ENCODE assay signal across 8 cellular contexts in the genomic region with DNA sequence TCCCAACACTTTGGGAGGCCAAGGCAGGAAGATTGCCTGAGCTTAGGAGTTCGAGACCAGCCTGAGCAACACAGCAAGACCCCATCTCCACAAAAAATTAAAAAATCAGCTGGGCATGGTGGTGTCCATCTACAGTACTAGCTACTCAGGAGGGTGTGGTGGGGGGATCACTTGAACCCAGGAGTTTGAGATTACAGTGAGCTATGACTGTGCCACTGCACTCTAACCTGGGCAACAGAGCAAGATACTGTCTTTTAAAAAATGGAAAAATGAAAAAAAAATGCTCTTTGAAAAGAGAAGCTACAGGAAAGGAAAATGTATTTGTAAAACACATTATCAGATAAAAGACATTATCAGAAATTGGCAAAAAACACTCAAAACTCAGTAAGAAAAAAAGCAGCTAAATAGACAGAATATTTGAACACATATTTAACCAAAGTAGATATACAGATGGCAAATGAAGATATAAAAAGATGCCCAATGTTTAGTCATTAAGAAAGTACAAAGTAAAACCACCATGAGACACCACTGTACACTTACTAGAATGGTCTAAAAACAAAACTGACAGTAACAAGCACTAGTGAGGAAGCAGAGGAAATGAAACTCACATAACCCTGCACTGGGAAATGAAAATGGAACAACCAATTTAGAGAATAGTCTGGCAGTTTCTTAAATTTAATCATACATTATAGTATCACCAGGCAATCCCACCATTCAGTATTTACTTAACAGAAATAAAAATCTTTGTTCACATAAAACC. TPM values are rescaled to one million over a fixed set of nuclear protein-coding genes. Genes with fewer than 3 reads are reported as not detected.
DNase-seq lines count a peak whose midpoint lies in the region; ATAC-seq and TF ChIP-seq lines count a peak whose summit lies in the region.

No MANE protein-coding gene starts in this region.

- H3K9me3 ChIP-seq in lower lobe of right lung (no peaks in the 10 kb centered on the region), smooth muscle cell (replicated peaks; ENCODE audit: low read depth) (no peaks in the 10 kb centered on the region)

- H3K27ac ChIP-seq in lower lobe of right lung (no peak overlapping the region), smooth muscle cell (ENCODE audit: low read depth) (no peak overlapping the region)

- H3K36me3 ChIP-seq in lower lobe of right lung (peaks cover 79% of the 10 kb centered on the region), smooth muscle cell (ENCODE audit: low read depth) (peaks cover 30% of the 10 kb centered on the region)

- H3K4me2 ChIP-seq in smooth muscle cell, result no peak overlapping the region

- no peak overlapping the region for H2AFZ ChIP-seq in smooth muscle cell (ENCODE audit: low read depth)

- TF ChIP-seq CTCF in lower lobe of right lung (IDR thresholded peaks at IDR 0.05), result no peak
- TF ChIP-seq CTCF in smooth muscle cell (IDR thresholded peaks at IDR 0.05; ENCODE audit: borderline replicate concordance, insufficient read depth, poor library complexity, severe bottlenecking), result no peak

- H3K4me1 ChIP-seq in lower lobe of right lung (peaks cover 6% of the 10 kb centered on the region), smooth muscle cell (ENCODE audit: low read depth) (no peaks in the 10 kb centered on the region)

- 93% methylated on average over 1 of the region's 1 CpG for WGBS in smooth muscle cell (ENCODE audit: low lambda C conversion rate)

- no peaks in the 10 kb centered on the region for H3K27me3 ChIP-seq in lower lobe of right lung (ENCODE audit: low read depth)
- H3K27me3 ChIP-seq in smooth muscle cell (ENCODE audit: low read depth), result no peaks in the 10 kb centered on the region

- peaks cover 8% of the 10 kb centered on the region for H3K79me2 ChIP-seq in smooth muscle cell (ENCODE audit: low read depth)

- intact Hi-C loops in lower lobe of right lung (cut with DNase I), result no loop called here

- H3F3A ChIP-seq in smooth muscle cell (ENCODE audit: low read depth), result peaks cover 4% of the 10 kb centered on the region

- ATAC-seq in GM18520 (IDR thresholded peaks at IDR 0.05; ENCODE audit: unreplicated experiment) (peak; percentile 99), GM21529 (IDR thresholded peaks at IDR 0.05; ENCODE audit: unreplicated experiment) (peak; percentile 99), HG03469 (IDR thresholded peaks at IDR 0.05; ENCODE audit: unreplicated experiment) (peak; percentile 99), lower lobe of right lung (peak; percentile 56 to 65)

- H3K4me3 ChIP-seq in lower lobe of right lung (no peak overlapping the region), smooth muscle cell (no peak overlapping the region)

- DNase-seq in lower lobe of right lung (no peak), C1 segment of cervical spinal cord (lab: John Stamatoyannopoulos, UW) (no peak), retina (no peak), DMS53 (lab: John Stamatoyannopoulos, UW) (no peak), smooth muscle cell (lab: John Stamatoyannopoulos, UW; ENCODE audit: unreplicated experiment) (no peak)

- H3K9ac ChIP-seq in smooth muscle cell (ENCODE audit: low read depth), result no peak overlapping the region

- H4K20me1 ChIP-seq in smooth muscle cell (ENCODE audit: low read depth), result no peaks in the 10 kb centered on the region

RNA-seq across cellular contexts. Expression of a gene that starts 40.5 kb away (rescaled TPM):
- total RNA-seq in lower lobe of right lung, result 24.3 TPM
- total RNA-seq in smooth muscle cell, result 65.5 and 69.2 TPM in 2 replicates
- polyA plus RNA-seq in smooth muscle cell, result 48.0 and 61.9 TPM in 2 replicates
